ENCODE assay signal across 8 cellular contexts in genomic region chr15:39976291-39977274, GRCh38. TPM values are rescaled to one million over a fixed set of nuclear protein-coding genes. Genes with fewer than 3 reads are reported as not detected.
A peak's percentile ranks its signal among the peaks of the same experiment; 100 is the strongest.
DNase-seq lines count a peak whose midpoint lies in the region; ATAC-seq lines count a peak whose summit lies in the region.

No MANE protein-coding gene starts in this region.

- peak; percentile 91 for ATAC-seq in Right ventricle myocardium inferior
- ATAC-seq in GM21737 (IDR thresholded peaks at IDR 0.05; ENCODE audit: unreplicated experiment): no peak

- DNase-seq in Ammon's horn (ENCODE audit: low spot score): peak; percentile 91
- peak; percentile 60 for DNase-seq in HuH-7 (ENCODE audit: low spot score)
- peak; percentile 16 for DNase-seq in activated gamma-delta T cell treated with Interleukin-2 at 50 U/mL for 16 hours
- peak; percentile 86 for DNase-seq in Right ventricle myocardium inferior (ENCODE audit: missing footprints)
- DNase-seq in occipital lobe (lab: John Stamatoyannopoulos, UW): peak; percentile 69
- DNase-seq in DMS53 (lab: John Stamatoyannopoulos, UW): no peak
- no peak for DNase-seq in stimulated activated CD4-positive, alpha-beta T cell treated with anti-CD3 and anti-CD28 coated beads, Interleukin-4, amount 100 ng/mL, for 4 hours

- intact Hi-C loops in Right ventricle myocardium inferior (cut with DNase I): loop anchor here (5.0 kb wide), 2 partner anchors 39 to 189 kb away; no protein-coding TSS in a partner anchor

RNA-seq across cellular contexts. Expression of gene EIF2AK4, which starts 42.7 kb away (rescaled TPM):
- total RNA-seq in Right ventricle myocardium inferior: 23.3 TPM
- total RNA-seq in occipital lobe: 28.7 TPM

RNA-seq across cellular contexts. Expression of gene GPR176, which starts 56.5 kb away (rescaled TPM):
- total RNA-seq in Right ventricle myocardium inferior: 1.8 TPM
- 44.3 TPM for total RNA-seq in occipital lobe

Comparison
In these comparisons a context has a peak if more than half of its experiments do, and no peak if none do; other contexts are left out.
1. DNase-seq: peak in Ammon's horn (single experiment), HuH-7 (single experiment), activated gamma-delta T cell treated with Interleukin-2 at 50 U/mL for 16 hours (single experiment), Right ventricle myocardium inferior (single experiment) and occipital lobe (single experiment); none in DMS53 (single experiment) and stimulated activated CD4-positive, alpha-beta T cell treated with anti-CD3 and anti-CD28 coated beads, Interleukin-4, amount 100 ng/mL, for 4 hours (0 of 2).
2. RNA of gene GPR176, which starts 56.5 kb away (total RNA-seq): 44.3 TPM in occipital lobe (single experiment); 1.8 TPM in Right ventricle myocardium inferior (single experiment); every median in the first group is over 10 times any median in the second.